ENCODE assay signal across 37 cellular contexts in the genomic region with DNA sequence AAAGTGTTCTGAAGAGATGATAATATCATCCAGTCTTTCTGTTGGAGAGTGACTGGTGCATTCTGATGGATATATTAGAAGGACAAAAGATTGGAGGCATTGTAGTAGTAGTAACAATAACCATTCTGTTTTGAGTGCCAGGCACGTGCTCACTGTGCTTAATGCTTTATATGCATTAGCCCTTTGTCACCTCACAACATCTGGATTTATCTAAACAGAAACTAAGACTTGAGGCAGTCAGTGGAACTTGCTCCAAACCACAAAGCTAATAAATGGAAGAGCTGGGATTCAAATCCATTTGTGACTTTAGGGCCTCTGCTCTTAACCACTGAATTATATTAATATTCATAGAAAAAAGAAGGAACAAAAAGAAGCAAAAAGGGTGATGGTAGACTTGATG.
"Had no signal": no experiment of that assay in that cellular context is flagged by ENCODE, and none has a peak within 500 bp of the region (broad histone marks: within the 10 kb centered on the region; RNA-seq: fewer than 3 reads in every experiment).

No MANE protein-coding gene starts in this region.

- H3K27me3 Mint-ChIP-seq: activated B cell treated with CpG ODN at 0.5 μM for 24 hours; activated CD4-positive, alpha-beta memory T cell treated with anti-CD3 and anti-CD28 coated beads for 36 hours had no signal

- ATAC-seq: activated naive CD4-positive, alpha-beta T cell treated with anti-CD3 and anti-CD28 coated beads, Interleukin-2, amount 50 U/mL, for 72 hours; activated T-cell treated with anti-CD3 and anti-CD28 coated beads, Interleukin-2, amount 50 U/mL, for 4 hours; PC-3; SK-N-SH treated with all-trans-retinoic acid at 6 μM for 48 hours had no signal

- H3K36me3 ChIP-seq: adrenal gland, Peyer's patch, SJSA1 had no signal

- H3K27me3 ChIP-seq: adrenal gland, Peyer's patch, SJSA1 had no signal

- H3K9me3 Mint-ChIP-seq: activated B cell treated with CpG ODN at 0.5 μM for 24 hours; activated CD4-positive, alpha-beta memory T cell treated with anti-CD3 and anti-CD28 coated beads for 36 hours; activated naive CD4-positive, alpha-beta T cell treated with anti-CD3 and anti-CD28 coated beads for 36 hours; activated T-cell treated with anti-CD3 and anti-CD28 coated beads, Interleukin-2, amount 50 U/mL, for 4 hours; activated T-helper 1 cell treated with anti-CD3 and anti-CD28 coated beads, Interleukin-12 subunit alpha, Interleukin-12 subunit beta, Interleukin-2, Interleukin-4 antibody, amounts not matched to agents 30 ng/mL and 10 ng/mL and 1 ng/mL, durations not matched to agents 14 hours and 24 hours and 36 hours had no signal

- H3K9me3 ChIP-seq: adrenal gland, Peyer's patch, SJSA1 had no signal

- H3K4me1 ChIP-seq: Peyer's patch had no signal

- H3K27ac ChIP-seq: adrenal gland, Peyer's patch, SJSA1 had no signal

- H3K36me3 Mint-ChIP-seq: activated naive CD4-positive, alpha-beta T cell treated with anti-CD3 and anti-CD28 coated beads, Interleukin-2, amount 50 U/mL, for 72 hours had no signal

- H3K4me3 ChIP-seq: adrenal gland, Peyer's patch, SJSA1 had no signal

- H3K27ac Mint-ChIP-seq: activated B cell treated with CpG ODN at 0.5 μM for 24 hours; activated CD4-positive, alpha-beta memory T cell treated with anti-CD3 and anti-CD28 coated beads for 36 hours; activated naive CD4-positive, alpha-beta T cell treated with anti-CD3 and anti-CD28 coated beads for 36 hours; activated naive CD4-positive, alpha-beta T cell treated with anti-CD3 and anti-CD28 coated beads, Interleukin-2, amount 50 U/mL, for 72 hours; activated T-helper 1 cell treated with anti-CD3 and anti-CD28 coated beads, Interleukin-12 subunit alpha, Interleukin-12 subunit beta, Interleukin-2, Interleukin-4 antibody, amounts not matched to agents 30 ng/mL and 10 ng/mL and 1 ng/mL, durations not matched to agents 14 hours and 24 hours and 36 hours had no signal

- FAIRE-seq: bronchial epithelial cell had no signal

- H3K4me3 Mint-ChIP-seq: activated B cell treated with CpG ODN at 0.5 μM for 24 hours; activated CD4-positive, alpha-beta memory T cell treated with anti-CD3 and anti-CD28 coated beads for 36 hours; activated naive CD4-positive, alpha-beta T cell treated with anti-CD3 and anti-CD28 coated beads for 36 hours; activated T-cell treated with anti-CD3 and anti-CD28 coated beads, Interleukin-2, amount 50 U/mL, for 4 hours; activated T-helper 1 cell treated with anti-CD3 and anti-CD28 coated beads, Interleukin-12 subunit alpha, Interleukin-12 subunit beta, Interleukin-2, Interleukin-4 antibody, amounts not matched to agents 30 ng/mL and 10 ng/mL and 1 ng/mL, durations not matched to agents 14 hours and 24 hours and 36 hours; brain had no signal

- DNase-seq: activated B cell treated with CpG ODN at 0.5 μM for 24 hours; activated CD4-positive, alpha-beta memory T cell treated with anti-CD3 and anti-CD28 coated beads for 36 hours; activated CD4-positive, alpha-beta T cell treated with anti-CD3 and anti-CD28 coated beads for 4 hours; activated CD4-positive, alpha-beta T cell treated with anti-CD3 and anti-CD28 coated beads, Interleukin-2, amount 50 U/mL, for 1 hour; activated CD4-positive, CD25-positive, alpha-beta regulatory T cell treated with anti-CD3 and anti-CD28 coated beads, Interleukin-2, amount 50 U/mL, for 72 hours; activated CD8-positive, alpha-beta memory T cell treated with anti-CD3 and anti-CD28 coated beads, Interleukin-2, amount 50 U/mL, for 4 hours; activated gamma-delta T cell treated with Interleukin-2 at 50 U/mL for 16 hours; activated naive CD4-positive, alpha-beta T cell treated with anti-CD3 and anti-CD28 coated beads for 36 hours; activated T-cell treated with anti-CD3 and anti-CD28 coated beads for 4 hours; activated T-cell treated with anti-CD3 and anti-CD28 coated beads, Interleukin-2, amount 50 U/mL, for 4 hours; adrenal gland; anterior cingulate cortex; caudate nucleus; MM.1S; MV-4-11; NCI-H1092; NCI-H1436 treated with DMSO at 0.1 percent for 48 hours; NCI-H1694 treated with DMSO at 0.1 percent for 48 hours; NCI-H2029; NCI-H510A; NCI-H526; NCI-H748 treated with DMSO at 0.1 percent for 48 hours; NK-92 treated with Interleukin-12 subunit alpha and Interleukin-12 subunit beta, amount 100 ng/mL, for 24 hours; PC-3; Peyer's patch; RPMI8226; SHP77 treated with DMSO at 0.1 percent for 48 hours; SW 1271; T-helper 1 cell; T-helper 2 cell; T-helper 9 cell had no signal
